Comparison of ENCODE assay signal across 1 cellular context in the genomic region with DNA sequence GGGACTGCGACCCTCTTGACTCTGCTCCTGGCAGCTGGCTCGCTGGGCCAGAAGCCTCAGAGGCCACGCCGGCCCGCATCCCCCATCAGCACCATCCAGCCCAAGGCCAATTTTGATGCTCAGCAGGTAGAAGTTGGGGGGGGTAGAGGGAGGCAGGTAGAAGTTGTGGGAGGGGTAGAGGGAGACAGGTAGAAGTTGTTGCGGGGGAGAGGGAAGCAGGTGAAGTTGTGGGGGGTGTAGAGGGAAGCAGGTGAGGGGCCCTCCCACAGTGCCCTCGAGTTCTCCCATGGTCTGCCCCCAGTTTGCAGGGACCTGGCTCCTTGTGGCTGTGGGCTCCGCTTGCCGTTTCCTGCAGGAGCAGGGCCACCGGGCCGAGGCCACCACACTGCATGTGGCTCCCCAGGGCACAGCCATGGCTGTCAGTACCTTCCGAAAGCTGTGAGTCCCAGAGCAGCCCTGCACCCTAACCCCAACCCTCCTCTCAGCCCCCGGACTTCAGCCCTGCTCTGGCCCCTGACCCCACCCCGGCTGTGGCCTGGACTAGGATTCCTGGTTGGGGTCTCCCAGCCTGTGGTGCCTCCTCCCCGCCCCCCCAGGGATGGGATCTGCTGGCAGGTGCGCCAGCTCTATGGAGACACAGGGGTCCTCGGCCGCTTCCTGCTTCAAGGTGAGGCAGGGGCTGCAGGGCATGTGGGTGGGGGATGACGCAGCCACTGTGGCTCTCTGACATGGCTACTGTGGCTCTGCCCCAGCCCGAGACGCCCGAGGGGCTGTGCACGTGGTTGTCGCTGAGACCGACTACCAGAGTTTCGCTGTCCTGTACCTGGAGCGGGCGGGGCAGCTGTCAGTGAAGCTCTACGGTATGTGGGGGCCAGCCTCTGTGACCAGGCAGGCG.
TF ChIP-seq lines count a peak whose summit lies in the region.

No MANE protein-coding gene starts in this region.

TF ChIP-seq in liver, 16 proteins besides CTCF, POLR2A, EP300 and RAD21:
- TF ChIP-seq EGR1 (IDR thresholded peaks at IDR 0.05; ENCODE audit: low read depth in 2 of 2) (peak in 1 of 2 donors; percentile 13), FOXA1 (IDR thresholded peaks at IDR 0.05) (peak; percentile 6), TAF1 (conservative IDR thresholded peaks at IDR 0.05) (peak; percentile 50), YY1 (IDR thresholded peaks at IDR 0.05) (no peak)
- TF ChIP-seq, protein P1, sequence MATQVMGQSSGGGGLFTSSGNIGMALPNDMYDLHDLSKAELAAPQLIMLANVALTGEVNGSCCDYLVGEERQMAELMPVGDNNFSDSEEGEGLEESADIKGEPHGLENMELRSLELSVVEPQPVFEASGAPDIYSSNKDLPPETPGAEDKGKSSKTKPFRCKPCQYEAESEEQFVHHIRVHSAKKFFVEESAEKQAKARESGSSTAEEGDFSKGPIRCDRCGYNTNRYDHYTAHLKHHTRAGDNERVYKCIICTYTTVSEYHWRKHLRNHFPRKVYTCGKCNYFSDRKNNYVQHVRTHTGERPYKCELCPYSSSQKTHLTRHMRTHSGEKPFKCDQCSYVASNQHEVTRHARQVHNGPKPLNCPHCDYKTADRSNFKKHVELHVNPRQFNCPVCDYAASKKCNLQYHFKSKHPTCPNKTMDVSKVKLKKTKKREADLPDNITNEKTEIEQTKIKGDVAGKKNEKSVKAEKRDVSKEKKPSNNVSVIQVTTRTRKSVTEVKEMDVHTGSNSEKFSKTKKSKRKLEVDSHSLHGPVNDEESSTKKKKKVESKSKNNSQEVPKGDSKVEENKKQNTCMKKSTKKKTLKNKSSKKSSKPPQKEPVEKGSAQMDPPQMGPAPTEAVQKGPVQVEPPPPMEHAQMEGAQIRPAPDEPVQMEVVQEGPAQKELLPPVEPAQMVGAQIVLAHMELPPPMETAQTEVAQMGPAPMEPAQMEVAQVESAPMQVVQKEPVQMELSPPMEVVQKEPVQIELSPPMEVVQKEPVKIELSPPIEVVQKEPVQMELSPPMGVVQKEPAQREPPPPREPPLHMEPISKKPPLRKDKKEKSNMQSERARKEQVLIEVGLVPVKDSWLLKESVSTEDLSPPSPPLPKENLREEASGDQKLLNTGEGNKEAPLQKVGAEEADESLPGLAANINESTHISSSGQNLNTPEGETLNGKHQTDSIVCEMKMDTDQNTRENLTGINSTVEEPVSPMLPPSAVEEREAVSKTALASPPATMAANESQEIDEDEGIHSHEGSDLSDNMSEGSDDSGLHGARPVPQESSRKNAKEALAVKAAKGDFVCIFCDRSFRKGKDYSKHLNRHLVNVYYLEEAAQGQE (IDR thresholded peaks at IDR 0.05) = peak; percentile 3
